ENCODE assay signal across 8 cellular contexts in the genomic region with DNA sequence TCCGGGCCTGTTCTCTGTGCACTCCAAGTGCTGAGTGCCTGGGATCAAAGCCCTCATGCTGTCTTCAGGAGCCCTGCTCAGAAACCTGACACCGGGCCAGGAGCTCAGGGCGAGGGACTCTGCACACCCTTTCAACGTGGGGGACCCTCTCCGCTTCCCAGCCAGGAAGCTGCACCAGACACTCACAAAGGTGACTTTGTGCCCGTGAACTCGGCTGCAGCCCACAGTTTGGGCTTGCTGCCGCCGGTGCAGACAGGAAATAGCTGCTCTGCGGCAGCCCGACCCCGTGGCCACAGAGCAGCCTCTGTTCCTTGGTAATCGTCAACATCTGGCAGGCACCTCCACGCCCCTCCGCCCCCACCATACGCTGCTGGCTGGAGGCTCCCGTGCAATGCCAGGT.
DNase-seq lines count a peak whose midpoint lies in the region; ATAC-seq, FAIRE-seq and TF ChIP-seq lines count a peak whose summit lies in the region.

No MANE protein-coding gene starts in this region.

- peak overlapping the region in 1 of 4 experiments; percentile 28; a peak in 1 of 7 replicates for H3K9ac ChIP-seq in H1 (replicated peaks in 1 of 4; ENCODE audit: extremely low read depth in 1 of 4, low read depth in 3 of 4, low read length in 3 of 4)

- peak overlapping the region in 1 of 2 experiments; percentile 39; a peak in 3 of 4 replicates for H3K4me2 ChIP-seq in H1 (ENCODE audit: insufficient read depth in 1 of 2, low read depth in 2 of 2, low read length in 2 of 2)

- peaks cover 1% of the 10 kb centered on the region for H3K27me3 Mint-ChIP-seq in activated CD4-positive, alpha-beta T cell treated with anti-CD3 and anti-CD28 coated beads, Interleukin-2, amount 10 ng/mL, durations not matched to agents 24 days and 14 days

- no peak overlapping the region for H3K27ac ChIP-seq in H1 (ENCODE audit: low read depth, low read length)

- H2BK15ac ChIP-seq in H1 (ENCODE audit: low read length): no peak overlapping the region

- TF ChIP-seq EP300 in H1 (IDR thresholded peaks at IDR 0.05; ENCODE audit: borderline replicate concordance in 1 of 2, low read depth in 2 of 2, low read length in 2 of 2): no peak

- peaks cover 15 to 24% of the 10 kb centered on the region in 2 experiments for H3K9me3 ChIP-seq in H1 (ENCODE audit: insufficient read depth in 2 of 2, low read depth in 1 of 2, low read length in 1 of 2)

- no peaks in the 10 kb centered on the region; a peak in 1 of 7 replicates for H3K27me3 ChIP-seq in H1 (replicated peaks in 1 of 4; ENCODE audit: control insufficient read depth in 3 of 4, extremely low read depth in 1 of 4, insufficient read depth in 3 of 4, low read length in 3 of 4)

- DNase-seq in GM20000 (ENCODE audit: low spot score) (peak; percentile 56), H1 (ENCODE audit: low read depth in 1 of 2, low spot score in 2 of 2) (no peak), sciatic nerve (ENCODE audit: low spot score) (no peak), SKM-1 (lab: John Stamatoyannopoulos, UW; ENCODE audit: unreplicated experiment) (no peak), NCI-H2081 (lab: John Stamatoyannopoulos, UW) (no peak)
- peak; percentile 91 for DNase-seq in activated CD4-positive, alpha-beta T cell treated with anti-CD3 and anti-CD28 coated beads, Interleukin-2, amount 10 ng/mL, durations not matched to agents 24 days and 14 days

- POLR2A ChIA-PET in H1 (lab: Charles Lee; ENCODE audit: partially characterized antibody): no interaction called here

- peak overlapping the region; percentile 81 for H3K4me3 Mint-ChIP-seq in activated CD4-positive, alpha-beta T cell treated with anti-CD3 and anti-CD28 coated beads, Interleukin-2, amount 10 ng/mL, durations not matched to agents 24 days and 14 days

- intact Hi-C loops in activated CD4-positive, alpha-beta T cell treated with anti-CD3 and anti-CD28 coated beads, Interleukin-2, amount 10 ng/mL, durations not matched to agents 24 days and 14 days (cut with micrococcal nuclease): loop anchor here (5.0 kb wide), 2 partner anchors 61 to 96 kb away; no protein-coding TSS in a partner anchor
- intact Hi-C loops in sciatic nerve (cut with DNase I): no loop called here

- H2AK5ac ChIP-seq in H1 (ENCODE audit: low read depth, low read length): no peak overlapping the region

- TF ChIP-seq RAD21 in H1 (IDR thresholded peaks at IDR 0.05 in 1 of 2, conservative IDR thresholded peaks at IDR 0.05 in 1 of 2; ENCODE audit: low read depth in 2 of 2, low read length in 2 of 2): no peak

- H3K79me2 ChIP-seq in H1 (ENCODE audit: control insufficient read depth in 1 of 2, insufficient read depth in 2 of 2, low read length in 2 of 2): no peaks in the 10 kb centered on the region

- H4K91ac ChIP-seq in H1 (replicated peaks; ENCODE audit: insufficient read length, low read length): no peak overlapping the region

- TF ChIP-seq POLR2A in H1 (IDR thresholded peaks at IDR 0.05; ENCODE audit: control extremely low read depth in 1 of 2, low read depth in 2 of 2, low read length in 2 of 2): no peak

- no peaks in the 10 kb centered on the region for H4K20me1 ChIP-seq in H1 (replicated peaks in 1 of 2; ENCODE audit: control insufficient read depth in 1 of 2, insufficient read depth in 2 of 2, low read length in 2 of 2)

- no peak overlapping the region for H4K8ac ChIP-seq in H1 (ENCODE audit: extremely low read depth, insufficient read depth, low read length)

- H3K4me1 Mint-ChIP-seq in activated CD4-positive, alpha-beta T cell treated with anti-CD3 and anti-CD28 coated beads, Interleukin-2, amount 10 ng/mL, durations not matched to agents 24 days and 14 days: peaks cover 25% of the 10 kb centered on the region

- peaks cover 0 to 10% (median under 1%) of the 10 kb centered on the region in 4 experiments; a peak in 3 of 7 replicates for H3K4me1 ChIP-seq in H1 (replicated peaks in 1 of 4; ENCODE audit: control insufficient read depth in 3 of 4, insufficient read depth in 4 of 4, low read length in 3 of 4)

- no peak overlapping the region for H3K14ac ChIP-seq in H1 (ENCODE audit: insufficient read length)

- no peak overlapping the region for H2BK120ac ChIP-seq in H1 (replicated peaks; ENCODE audit: low read depth, low read length)

- H2BK20ac ChIP-seq in H1 (ENCODE audit: low read length): no peak overlapping the region

- ATAC-seq in sciatic nerve (peak; percentile 96), GM19452 (IDR thresholded peaks at IDR 0.05; ENCODE audit: unreplicated experiment) (no peak), HG02852 (IDR thresholded peaks at IDR 0.05; ENCODE audit: unreplicated experiment) (no peak)

- CTCF ChIA-PET in H1 (lab: Charles Lee; ENCODE audit: partially characterized antibody): interaction anchor here (0.6 to 1.2 kb wide), 6 partner anchors 23 to 324 kb away, joined by 3 to 5 read pairs (median 3); no protein-coding TSS in a partner anchor

- no peak overlapping the region for H2AFZ ChIP-seq in H1 (ENCODE audit: low read length)

- no peak overlapping the region for H3K18ac ChIP-seq in H1 (ENCODE audit: extremely low read depth, low read length)

- TF ChIP-seq CTCF in GM20000 (IDR thresholded peaks at IDR 0.05; ENCODE audit: extremely low read depth, missing control alignments) (no peak), H1 (IDR thresholded peaks at IDR 0.05; ENCODE audit: control extremely low read depth in 1 of 3, insufficient read depth in 1 of 3, low read depth in 1 of 3, low read length in 3 of 3) (no peak)

- no peak overlapping the region; the same call in 1 of the 2 replicates for H2BK5ac ChIP-seq in H1 (ENCODE audit: low read depth, low read length)

- peaks cover 3% of the 10 kb centered on the region for H3K9me3 Mint-ChIP-seq in activated CD4-positive, alpha-beta T cell treated with anti-CD3 and anti-CD28 coated beads, Interleukin-2, amount 10 ng/mL, durations not matched to agents 24 days and 14 days

- no peak overlapping the region for H3K23ac ChIP-seq in H1 (ENCODE audit: insufficient read length)

- H4K5ac ChIP-seq in H1 (ENCODE audit: insufficient read length, low read depth, low read length): no peak overlapping the region

- 56% methylated on average over 17 of the region's 17 CpGs; no CpG with 5 or more reads in 1 of the 2 experiments for WGBS in H1 (ENCODE audit: extremely low coverage in 1 of 2, insufficient coverage in 1 of 2, insufficient read length in 1 of 2, insufficient replicate concordance in 2 of 2, low coverage in 1 of 2, low lambda C conversion rate in 2 of 2, missing lambda C conversion rate in 1 of 2), 2 experiments

- H3K36me3 ChIP-seq in H1 (ENCODE audit: control insufficient read depth in 2 of 4, insufficient read depth in 4 of 4, low read length in 3 of 4): no peaks in the 10 kb centered on the region

- H2BK12ac ChIP-seq in H1 (ENCODE audit: low read depth, low read length): no peak overlapping the region

- no peak for FAIRE-seq in H1 (lab: Jason Lieb, UNC)

- no peaks in the 10 kb centered on the region for H3K79me1 ChIP-seq in H1 (ENCODE audit: low read depth, low read length)

- no peaks in the 10 kb centered on the region for H3K23me2 ChIP-seq in H1 (ENCODE audit: low read depth, low read length)

- H3K4me3 ChIP-seq in H1 (ENCODE audit: extremely low read depth in 1 of 4, insufficient read depth in 2 of 4, low read depth in 3 of 4, low read length in 4 of 4): no peak overlapping the region

- H3K36me3 Mint-ChIP-seq in activated CD4-positive, alpha-beta T cell treated with anti-CD3 and anti-CD28 coated beads, Interleukin-2, amount 10 ng/mL, durations not matched to agents 24 days and 14 days (ENCODE audit: low read depth): peaks cover 10% of the 10 kb centered on the region

- peak overlapping the region; percentile 78 for H3K27ac Mint-ChIP-seq in activated CD4-positive, alpha-beta T cell treated with anti-CD3 and anti-CD28 coated beads, Interleukin-2, amount 10 ng/mL, durations not matched to agents 24 days and 14 days

- no peak overlapping the region for H3K56ac ChIP-seq in H1 (replicated peaks; ENCODE audit: insufficient read length, low read depth, low read length)

- no peak overlapping the region for H3K4ac ChIP-seq in H1 (replicated peaks; ENCODE audit: insufficient read length, low read depth, low read length)

TF ChIP-seq in H1, 55 proteins besides CTCF, POLR2A, EP300 and RAD21:
- no peak for TF ChIP-seq ASH2L (IDR thresholded peaks at IDR 0.05; ENCODE audit: low read length)
- TF ChIP-seq, protein P1, sequence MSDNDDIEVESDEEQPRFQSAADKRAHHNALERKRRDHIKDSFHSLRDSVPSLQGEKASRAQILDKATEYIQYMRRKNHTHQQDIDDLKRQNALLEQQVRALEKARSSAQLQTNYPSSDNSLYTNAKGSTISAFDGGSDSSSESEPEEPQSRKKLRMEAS (IDR thresholded peaks at IDR 0.05): peak; percentile 42; the same call in 1 of the 2 replicates
- no peak for TF ChIP-seq KDM5A (IDR thresholded peaks at IDR 0.05; ENCODE audit: low read length)

Comparison
In these comparisons a context has a peak if more than half of its experiments do, and no peak if none do; other contexts are left out.
1. DNase-seq: peak in GM20000 (single experiment) and activated CD4-positive, alpha-beta T cell treated with anti-CD3 and anti-CD28 coated beads, Interleukin-2, amount 10 ng/mL, durations not matched to agents 24 days and 14 days (single experiment); none in H1 (0 of 2), sciatic nerve (single experiment), SKM-1 (single experiment) and NCI-H2081 (0 of 2).